In genomic region chr18:12476955-12477354, GRCh38 we compare ENCODE assay signal across 25 cellular contexts.
DNase-seq lines count a peak whose midpoint lies in the region; ATAC-seq, FAIRE-seq and TF ChIP-seq lines count a peak whose summit lies in the region.
"Had no signal": no experiment of that assay in that cellular context is flagged by ENCODE, and none has a peak within 500 bp of the region (broad histone marks: within the 10 kb centered on the region; RNA-seq: fewer than 3 reads in every experiment).

No MANE protein-coding gene starts in this region.

- FAIRE-seq in keratinocyte (lab: Jason Lieb, UNC) (peak; percentile 46), frontal cortex (lab: Jason Lieb, UNC) (no peak)
- FAIRE-seq: GM12892 had no signal

- H3K27ac ChIP-seq in keratinocyte (ENCODE audit: control insufficient read depth, insufficient read depth, low read length) (no peak overlapping the region), brain microvascular endothelial cell (no peak overlapping the region)
- H3K27ac ChIP-seq: BLaER1 treated with 17β-estradiol and CSF1 and Interleukin-3, amounts not matched to agents 10 nM and 100 nM; GM23248 had no signal

- H3K4me1 Mint-ChIP-seq in WTC11: peaks cover 21% of the 10 kb centered on the region
- H3K4me1 Mint-ChIP-seq: CD4-positive, alpha-beta memory T cell; IgD-negative memory B cell had no signal

- dilution Hi-C loops in keratinocyte (cut with MboI; ENCODE audit: extremely low pct_ligation_motif_present, low sequenced_read_pairs): no loop called here

- DNase-seq in SKM-1 treated with dmso at 0.1 percent for 144 hours (lab: John Stamatoyannopoulos, UW; ENCODE audit: unreplicated experiment) (peak; percentile 31), SKM-1 (lab: John Stamatoyannopoulos, UW; ENCODE audit: unreplicated experiment) (no peak), WTC11 (ENCODE audit: low spot score) (no peak), keratinocyte (ENCODE audit: low read depth, low spot score) (no peak), frontal cortex (ENCODE audit: low spot score in 2 of 2) (no peak), brain microvascular endothelial cell (no peak)
- no peak for DNase-seq in activated effector memory CD4-positive, alpha-beta T cell treated with Interleukin-2 at 50 U/mL for 16 hours
- DNase-seq: 8988T; CD4-positive, alpha-beta memory T cell; HCEC 1CT; Kasumi-1; MG63; NCI-H1105; NCI-H2029 treated with DMSO at 0.1 percent for 48 hours; NCI-H226; NCI-H510A treated with DMSO at 0.1 percent for 48 hours; NCI-H748 treated with DMSO at 0.1 percent for 48 hours; NK-92 treated with Interleukin-12 subunit alpha and Interleukin-12 subunit beta, amount 100 ng/mL, for 24 hours; SIG-M5; SK-N-SH had no signal

- H3K27me3 ChIP-seq in keratinocyte (ENCODE audit: control insufficient read depth, extremely low read depth, insufficient read depth, low read length): no peaks in the 10 kb centered on the region
- no peaks in the 10 kb centered on the region for H3K27me3 ChIP-seq in brain microvascular endothelial cell (replicated peaks)
- H3K27me3 ChIP-seq: BLaER1 treated with 17β-estradiol and CSF1 and Interleukin-3, amounts not matched to agents 10 nM and 100 nM; MG63 had no signal

- TF ChIP-seq CTCF in WTC11 (IDR thresholded peaks at IDR 0.05): no peak
- TF ChIP-seq CTCF in keratinocyte (optimal IDR thresholded peaks at IDR 0.05 in 1 of 3, IDR thresholded peaks at IDR 0.05 in 1 of 3, conservative IDR thresholded peaks at IDR 0.05 in 1 of 3; ENCODE audit: extremely low read depth in 1 of 3, insufficient read depth in 2 of 3, low read length in 3 of 3): no peak
- TF ChIP-seq CTCF in brain microvascular endothelial cell (IDR thresholded peaks at IDR 0.05; ENCODE audit: low read depth, low read length, missing control alignments): no peak

- H3K4me1 ChIP-seq in keratinocyte (ENCODE audit: control insufficient read depth, extremely low read depth, insufficient read depth, low read length): no peaks in the 10 kb centered on the region

- no peak overlapping the region for H3K4me2 ChIP-seq in keratinocyte (ENCODE audit: control insufficient read depth, extremely low read depth, insufficient read depth, low read depth, low read length)
- H3K4me2 ChIP-seq: BLaER1 treated with 17β-estradiol and CSF1 and Interleukin-3, amounts not matched to agents 10 nM and 100 nM; SK-N-SH had no signal

- POLR2A ChIA-PET in WTC11 (lab: Charles Lee): no interaction called here

- H3K27me3 Mint-ChIP-seq in WTC11 (ENCODE audit: low read depth): no peaks in the 10 kb centered on the region
- H3K27me3 Mint-ChIP-seq: CD4-positive, alpha-beta memory T cell; IgD-negative memory B cell had no signal

- H3K4me3 Mint-ChIP-seq in WTC11: no peak overlapping the region
- H3K4me3 Mint-ChIP-seq: CD4-positive, alpha-beta memory T cell; IgD-negative memory B cell had no signal

- no peaks in the 10 kb centered on the region for H3K9me1 ChIP-seq in keratinocyte (ENCODE audit: control insufficient read depth, extremely low read depth, insufficient read depth, low read length)

- H3K36me3 ChIP-seq in keratinocyte (ENCODE audit: control insufficient read depth in 2 of 2, extremely low read depth in 1 of 2, insufficient read depth in 2 of 2, low read length in 2 of 2): peaks cover 6 to 9% of the 10 kb centered on the region in 2 experiments
- H3K36me3 ChIP-seq in brain microvascular endothelial cell (replicated peaks): peaks cover 18% of the 10 kb centered on the region

- no peaks in the 10 kb centered on the region for H3K36me3 Mint-ChIP-seq in WTC11
- H3K36me3 Mint-ChIP-seq: CD4-positive, alpha-beta memory T cell had no signal

- in situ Hi-C loops in brain microvascular endothelial cell (cut with HindIII; ENCODE audit: low pct_ligation_motif_present, low sequenced_read_pairs): no loop called here

- H2AFZ ChIP-seq in keratinocyte (ENCODE audit: control insufficient read depth, low read length): no peak overlapping the region
- H2AFZ ChIP-seq: GM23248 had no signal

- CTCF ChIA-PET in WTC11 (lab: Charles Lee): interaction anchor here (0.9 kb wide), 1 partner anchor 63 kb away, joined by 3 read pairs; no protein-coding TSS in a partner anchor

- no peak overlapping the region for H3K9ac ChIP-seq in keratinocyte (ENCODE audit: control insufficient read depth, extremely low read depth, insufficient read depth, low read length)
- H3K9ac ChIP-seq: BLaER1 treated with 17β-estradiol and CSF1 and Interleukin-3, amounts not matched to agents 10 nM and 100 nM; GM23248; SK-N-SH had no signal

- H3K9me3 Mint-ChIP-seq in WTC11: no peaks in the 10 kb centered on the region
- H3K9me3 Mint-ChIP-seq: CD4-positive, alpha-beta memory T cell; IgD-negative memory B cell had no signal

- H3K79me2 ChIP-seq in keratinocyte (ENCODE audit: control insufficient read depth, insufficient read depth, low read length): no peaks in the 10 kb centered on the region

- ATAC-seq in WTC11: no peak
- ATAC-seq: Panc1 had no signal

- no peak overlapping the region for H3K4me3 ChIP-seq in keratinocyte (ENCODE audit: control insufficient read depth in 2 of 3, extremely low read depth in 1 of 3, insufficient read depth in 2 of 3, low read depth in 1 of 3, low read length in 3 of 3)
- no peak overlapping the region for H3K4me3 ChIP-seq in brain microvascular endothelial cell (ENCODE audit: low read depth, low read length)
- H3K4me3 ChIP-seq: BLaER1 treated with 17β-estradiol and CSF1 and Interleukin-3, amounts not matched to agents 10 nM and 100 nM; GM23248; MG63 had no signal

- H3K27ac Mint-ChIP-seq in WTC11: peak overlapping the region; percentile 53; the same call in 1 of the 2 replicates
- H3K27ac Mint-ChIP-seq: IgD-negative memory B cell had no signal

- no peaks in the 10 kb centered on the region for H3K9me3 ChIP-seq in keratinocyte (ENCODE audit: control insufficient read depth, low read depth, low read length)
- H3K9me3 ChIP-seq: BLaER1 treated with 17β-estradiol and CSF1 and Interleukin-3, amounts not matched to agents 10 nM and 100 nM; MG63; SK-N-SH had no signal

- H4K20me1 ChIP-seq in keratinocyte (ENCODE audit: control insufficient read depth, extremely low read depth, insufficient read depth, low read length): no peaks in the 10 kb centered on the region
- H4K20me1 ChIP-seq: BLaER1 treated with 17β-estradiol and CSF1 and Interleukin-3, amounts not matched to agents 10 nM and 100 nM had no signal

TF ChIP-seq in WTC11, 78 proteins besides CTCF, POLR2A, EP300 and RAD21 (continues in another document):
- TF ChIP-seq E2F4 (CRISPR knock-in tag; IDR thresholded peaks at IDR 0.05; ENCODE audit: borderline replicate concordance, low read depth) (no peak), ERG (CRISPR knock-in tag; IDR thresholded peaks at IDR 0.05) (no peak), ATF6 (CRISPR knock-in tag; IDR thresholded peaks at IDR 0.05) (no peak), ZNF281 (CRISPR knock-in tag; IDR thresholded peaks at IDR 0.05) (no peak), JAZF1 (CRISPR knock-in tag; IDR thresholded peaks at IDR 0.05) (no peak)
